1 cellular context compared by ENCODE assay signal in the genomic region with DNA sequence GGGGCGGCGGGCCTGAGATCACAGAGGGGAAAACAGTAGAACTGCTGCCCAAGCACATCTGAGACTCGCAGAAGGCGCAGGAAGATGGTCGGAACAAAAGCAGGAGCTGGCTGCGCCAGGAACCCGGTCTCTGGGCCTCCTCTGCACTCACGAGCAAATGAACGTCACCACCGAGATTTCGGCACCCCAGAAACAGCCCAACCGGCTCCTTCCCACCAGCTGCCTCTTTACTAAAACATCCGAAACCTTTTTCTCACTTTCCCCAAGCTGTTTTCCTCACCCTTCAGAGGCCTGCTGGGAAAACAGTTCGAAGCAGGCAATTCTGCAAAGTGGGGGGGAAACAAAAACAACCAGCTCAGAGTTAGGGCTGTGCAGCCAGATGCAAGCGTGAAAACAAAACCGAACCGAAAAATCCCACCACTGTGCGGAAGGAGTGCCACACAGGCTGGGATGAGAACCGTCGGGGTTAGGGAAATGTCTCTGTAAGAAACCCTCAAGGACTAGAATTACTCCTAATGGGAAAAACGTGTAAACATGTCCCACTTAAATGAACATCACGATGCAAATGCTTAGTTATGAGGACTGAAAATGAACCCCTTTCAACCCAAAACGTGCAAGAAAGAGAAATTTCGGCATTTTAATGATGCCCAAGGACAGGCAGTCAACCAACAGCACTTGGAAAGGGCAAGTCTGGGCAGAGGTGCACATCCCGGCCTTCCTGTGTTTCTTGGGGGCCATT.
TF ChIP-seq lines count a peak whose summit lies in the region.

No MANE protein-coding gene starts in this region.

TF ChIP-seq in SK-N-SH treated with all-trans-retinoic acid at 6 μM for 48 hours, 23 proteins besides CTCF, POLR2A, EP300 and RAD21 (continued from another document):
- TF ChIP-seq, protein P1, sequence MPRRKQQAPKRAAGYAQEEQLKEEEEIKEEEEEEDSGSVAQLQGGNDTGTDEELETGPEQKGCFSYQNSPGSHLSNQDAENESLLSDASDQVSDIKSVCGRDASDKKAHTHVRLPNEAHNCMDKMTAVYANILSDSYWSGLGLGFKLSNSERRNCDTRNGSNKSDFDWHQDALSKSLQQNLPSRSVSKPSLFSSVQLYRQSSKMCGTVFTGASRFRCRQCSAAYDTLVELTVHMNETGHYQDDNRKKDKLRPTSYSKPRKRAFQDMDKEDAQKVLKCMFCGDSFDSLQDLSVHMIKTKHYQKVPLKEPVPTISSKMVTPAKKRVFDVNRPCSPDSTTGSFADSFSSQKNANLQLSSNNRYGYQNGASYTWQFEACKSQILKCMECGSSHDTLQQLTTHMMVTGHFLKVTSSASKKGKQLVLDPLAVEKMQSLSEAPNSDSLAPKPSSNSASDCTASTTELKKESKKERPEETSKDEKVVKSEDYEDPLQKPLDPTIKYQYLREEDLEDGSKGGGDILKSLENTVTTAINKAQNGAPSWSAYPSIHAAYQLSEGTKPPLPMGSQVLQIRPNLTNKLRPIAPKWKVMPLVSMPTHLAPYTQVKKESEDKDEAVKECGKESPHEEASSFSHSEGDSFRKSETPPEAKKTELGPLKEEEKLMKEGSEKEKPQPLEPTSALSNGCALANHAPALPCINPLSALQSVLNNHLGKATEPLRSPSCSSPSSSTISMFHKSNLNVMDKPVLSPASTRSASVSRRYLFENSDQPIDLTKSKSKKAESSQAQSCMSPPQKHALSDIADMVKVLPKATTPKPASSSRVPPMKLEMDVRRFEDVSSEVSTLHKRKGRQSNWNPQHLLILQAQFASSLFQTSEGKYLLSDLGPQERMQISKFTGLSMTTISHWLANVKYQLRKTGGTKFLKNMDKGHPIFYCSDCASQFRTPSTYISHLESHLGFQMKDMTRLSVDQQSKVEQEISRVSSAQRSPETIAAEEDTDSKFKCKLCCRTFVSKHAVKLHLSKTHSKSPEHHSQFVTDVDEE (CRISPR knock-in tag; IDR thresholded peaks at IDR 0.05): no peak
- TF ChIP-seq GLIS3 (CRISPR knock-in tag; IDR thresholded peaks at IDR 0.05): no peak
- no peak for TF ChIP-seq ZNF565 (CRISPR knock-in tag; conservative IDR thresholded peaks at IDR 0.05; ENCODE audit: low read depth)
- no peak for TF ChIP-seq ZNF8 (CRISPR knock-in tag; IDR thresholded peaks at IDR 0.05)
- TF ChIP-seq PPARA (CRISPR knock-in tag; IDR thresholded peaks at IDR 0.05; ENCODE audit: borderline replicate concordance): no peak
- TF ChIP-seq OSR1 (CRISPR knock-in tag; IDR thresholded peaks at IDR 0.05): no peak
- TF ChIP-seq ZNF70 (CRISPR knock-in tag; IDR thresholded peaks at IDR 0.05): no peak
- no peak for TF ChIP-seq TCF4 (CRISPR knock-in tag; IDR thresholded peaks at IDR 0.05; ENCODE audit: borderline replicate concordance)
- no peak for TF ChIP-seq ZC3H10 (CRISPR knock-in tag; IDR thresholded peaks at IDR 0.05)
- TF ChIP-seq SNAI2 (CRISPR knock-in tag; IDR thresholded peaks at IDR 0.05): no peak
- TF ChIP-seq POU6F1 (CRISPR knock-in tag; IDR thresholded peaks at IDR 0.05; ENCODE audit: borderline replicate concordance, low read depth): no peak
- TF ChIP-seq ESRRG (CRISPR knock-in tag; IDR thresholded peaks at IDR 0.05): no peak
- no peak for TF ChIP-seq CREB5 (CRISPR knock-in tag; IDR thresholded peaks at IDR 0.05; ENCODE audit: low read depth)
- no peak for TF ChIP-seq RARB (CRISPR knock-in tag; IDR thresholded peaks at IDR 0.05)
- no peak for TF ChIP-seq ISL1 (CRISPR knock-in tag; IDR thresholded peaks at IDR 0.05)
- TF ChIP-seq ARNTL (CRISPR knock-in tag; IDR thresholded peaks at IDR 0.05; ENCODE audit: borderline replicate concordance, low read depth): no peak
- no peak for TF ChIP-seq ZFP3 (CRISPR knock-in tag; IDR thresholded peaks at IDR 0.05)
